Comparison of ENCODE assay signal across 1 cellular context in the genomic region with DNA sequence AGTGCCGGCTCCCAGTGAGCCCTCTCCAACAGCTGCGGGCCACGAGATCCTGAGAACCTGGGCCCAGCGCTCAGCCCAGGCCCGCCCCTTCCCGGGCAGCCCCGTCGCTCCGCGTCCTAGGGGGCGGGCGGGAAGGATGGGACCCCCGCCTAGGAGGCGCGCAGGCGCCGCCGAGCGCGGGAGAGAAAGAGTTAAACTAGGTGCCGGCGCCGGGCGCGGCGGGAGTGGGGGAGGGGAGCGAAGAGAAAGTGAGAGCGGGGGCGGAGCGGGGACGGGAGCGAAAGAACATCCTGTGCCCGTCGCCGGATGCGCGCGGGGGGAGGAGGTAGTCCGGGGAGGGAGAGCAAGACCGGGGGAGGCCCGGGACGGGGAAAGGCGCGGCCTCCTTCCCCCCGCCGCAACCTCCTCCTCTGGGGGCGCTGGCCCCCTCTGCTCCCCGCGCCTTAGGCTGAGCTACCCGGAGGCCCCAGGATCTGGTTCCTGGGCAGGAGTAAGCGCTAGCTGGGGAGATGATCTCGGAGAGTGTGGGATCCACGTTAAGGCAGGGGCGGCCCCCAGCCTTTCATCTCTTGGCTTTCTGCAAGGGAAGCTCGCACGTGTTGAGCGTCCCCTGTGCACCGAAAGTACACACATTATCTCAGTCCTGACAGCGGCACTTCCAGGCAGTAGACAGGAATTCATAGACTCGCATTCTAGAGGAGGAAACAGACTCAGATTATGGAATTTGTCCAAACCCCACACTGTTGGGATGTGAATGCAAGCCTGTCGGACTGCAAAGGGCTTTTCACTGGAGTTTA.
TF ChIP-seq lines count a peak whose summit lies in the region.

No MANE protein-coding gene starts in this region.

TF ChIP-seq in K562, 482 proteins besides CTCF, POLR2A, EP300 and RAD21 (continued from another document and continues in another):
- TF ChIP-seq, protein P1, sequence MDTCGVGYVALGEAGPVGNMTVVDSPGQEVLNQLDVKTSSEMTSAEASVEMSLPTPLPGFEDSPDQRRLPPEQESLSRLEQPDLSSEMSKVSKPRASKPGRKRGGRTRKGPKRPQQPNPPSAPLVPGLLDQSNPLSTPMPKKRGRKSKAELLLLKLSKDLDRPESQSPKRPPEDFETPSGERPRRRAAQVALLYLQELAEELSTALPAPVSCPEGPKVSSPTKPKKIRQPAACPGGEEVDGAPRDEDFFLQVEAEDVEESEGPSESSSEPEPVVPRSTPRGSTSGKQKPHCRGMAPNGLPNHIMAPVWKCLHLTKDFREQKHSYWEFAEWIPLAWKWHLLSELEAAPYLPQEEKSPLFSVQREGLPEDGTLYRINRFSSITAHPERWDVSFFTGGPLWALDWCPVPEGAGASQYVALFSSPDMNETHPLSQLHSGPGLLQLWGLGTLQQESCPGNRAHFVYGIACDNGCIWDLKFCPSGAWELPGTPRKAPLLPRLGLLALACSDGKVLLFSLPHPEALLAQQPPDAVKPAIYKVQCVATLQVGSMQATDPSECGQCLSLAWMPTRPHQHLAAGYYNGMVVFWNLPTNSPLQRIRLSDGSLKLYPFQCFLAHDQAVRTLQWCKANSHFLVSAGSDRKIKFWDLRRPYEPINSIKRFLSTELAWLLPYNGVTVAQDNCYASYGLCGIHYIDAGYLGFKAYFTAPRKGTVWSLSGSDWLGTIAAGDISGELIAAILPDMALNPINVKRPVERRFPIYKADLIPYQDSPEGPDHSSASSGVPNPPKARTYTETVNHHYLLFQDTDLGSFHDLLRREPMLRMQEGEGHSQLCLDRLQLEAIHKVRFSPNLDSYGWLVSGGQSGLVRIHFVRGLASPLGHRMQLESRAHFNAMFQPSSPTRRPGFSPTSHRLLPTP (IDR thresholded peaks at IDR 0.05; ENCODE audit: borderline replicate concordance, extremely low read depth, insufficient read length), result no peak
- TF ChIP-seq C11orf30 (IDR thresholded peaks at IDR 0.05; ENCODE audit: low read depth) (no peak), RBM17 (IDR thresholded peaks at IDR 0.05; ENCODE audit: borderline replicate concordance, low read depth, low read length) (no peak), SP2 (IDR thresholded peaks at IDR 0.05; ENCODE audit: extremely low read depth, low read depth, low read length, poor library complexity, severe bottlenecking) (no peak), DACH1 (IDR thresholded peaks at IDR 0.05; ENCODE audit: partially characterized antibody) (no peak), CHD1 (IDR thresholded peaks at IDR 0.05; ENCODE audit: low read length) (no peak), ZNF75A (CRISPR knock-in tag; IDR thresholded peaks at IDR 0.05) (no peak), ZNF124 (CRISPR knock-in tag; IDR thresholded peaks at IDR 0.05) (no peak), RFX5 (IDR thresholded peaks at IDR 0.05; ENCODE audit: low read depth, low read length) (no peak), PHTF2 (CRISPR knock-in tag; IDR thresholded peaks at IDR 0.05) (no peak), HEY1 (CRISPR knock-in tag; IDR thresholded peaks at IDR 0.05; ENCODE audit: borderline replicate concordance) (no peak), HDAC2 (IDR thresholded peaks at IDR 0.05) (peak; percentile 76; the same call in 1 of the 2 replicates), ELF4 (CRISPR knock-in tag; IDR thresholded peaks at IDR 0.05) (no peak), HNRNPL (IDR thresholded peaks at IDR 0.05; ENCODE audit: low read depth, low read length) (0 out of 2 replicates have a peak, but pooled peaks have one; percentile 58), POLR2AphosphoS2 (IDR thresholded peaks at IDR 0.05; ENCODE audit: low read length) (no peak), PHF8 (IDR thresholded peaks at IDR 0.05; ENCODE audit: borderline replicate concordance, low read length) (peak; percentile 85), ILK (tag; IDR thresholded peaks at IDR 0.05; ENCODE audit: borderline replicate concordance, low read depth) (no peak), KAT8 (IDR thresholded peaks at IDR 0.05; ENCODE audit: low read depth) (no peak), SRSF9 (IDR thresholded peaks at IDR 0.05; ENCODE audit: borderline replicate concordance, low read depth, low read length) (no peak), ZNF197 (CRISPR knock-in tag; IDR thresholded peaks at IDR 0.05; ENCODE audit: low read depth) (peak; percentile 75; the same call in 1 of the 2 replicates), MTA3 (IDR thresholded peaks at IDR 0.05; ENCODE audit: borderline replicate concordance) (peak; percentile 71), DDX20 (tag; IDR thresholded peaks at IDR 0.05; ENCODE audit: low read depth) (no peak), HIVEP1 (CRISPR knock-in tag; IDR thresholded peaks at IDR 0.05) (no peak), PCBP1 (IDR thresholded peaks at IDR 0.05; ENCODE audit: low read depth, low read length, poor library complexity, severe bottlenecking) (peak; percentile 93), MYNN (IDR thresholded peaks at IDR 0.05) (no peak; the same call in 1 of the 2 replicates), MYNN (CRISPR knock-in tag; IDR thresholded peaks at IDR 0.05) (no peak), RBFOX2 (IDR thresholded peaks at IDR 0.05; ENCODE audit: low read depth, low read length) (peak; percentile 92), EHMT2 (IDR thresholded peaks at IDR 0.05) (no peak), SMAD1 (IDR thresholded peaks at IDR 0.05; ENCODE audit: low read depth, low read length, partially characterized antibody) (no peak), MAFG (tag; conservative IDR thresholded peaks at IDR 0.05) (no peak), NUFIP1 (IDR thresholded peaks at IDR 0.05; ENCODE audit: partially characterized antibody) (no peak), ZNF184 (CRISPR knock-in tag; IDR thresholded peaks at IDR 0.05) (no peak), PRMT5 (CRISPR knock-in tag; IDR thresholded peaks at IDR 0.05) (no peak), NFE2 (IDR thresholded peaks at IDR 0.05; ENCODE audit: low read depth) (0 out of 2 replicates have a peak, but pooled peaks have one; percentile 5), ETS2 (tag; IDR thresholded peaks at IDR 0.05; ENCODE audit: borderline replicate concordance, poor library complexity, severe bottlenecking) (no peak), TAF15 (IDR thresholded peaks at IDR 0.05; ENCODE audit: low read depth, low read length) (no peak), BRF1 (IDR thresholded peaks at IDR 0.05; ENCODE audit: borderline replicate concordance, extremely low read depth, insufficient read length) (no peak), SNRNP70 (optimal IDR thresholded peaks at IDR 0.05; ENCODE audit: low read depth, low read length) (no peak), KDM4B (IDR thresholded peaks at IDR 0.05; ENCODE audit: borderline replicate concordance in 2 of 2, low read depth in 1 of 2) (peak in 1 of 2 experiments; percentile 84; a peak in 2 of 4 replicates), SMARCE1 (IDR thresholded peaks at IDR 0.05) (peak; percentile 65)
- TF ChIP-seq, protein P2, sequence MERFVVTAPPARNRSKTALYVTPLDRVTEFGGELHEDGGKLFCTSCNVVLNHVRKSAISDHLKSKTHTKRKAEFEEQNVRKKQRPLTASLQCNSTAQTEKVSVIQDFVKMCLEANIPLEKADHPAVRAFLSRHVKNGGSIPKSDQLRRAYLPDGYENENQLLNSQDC (CRISPR knock-in tag; IDR thresholded peaks at IDR 0.05), result no peak
- TF ChIP-seq, protein P3, sequence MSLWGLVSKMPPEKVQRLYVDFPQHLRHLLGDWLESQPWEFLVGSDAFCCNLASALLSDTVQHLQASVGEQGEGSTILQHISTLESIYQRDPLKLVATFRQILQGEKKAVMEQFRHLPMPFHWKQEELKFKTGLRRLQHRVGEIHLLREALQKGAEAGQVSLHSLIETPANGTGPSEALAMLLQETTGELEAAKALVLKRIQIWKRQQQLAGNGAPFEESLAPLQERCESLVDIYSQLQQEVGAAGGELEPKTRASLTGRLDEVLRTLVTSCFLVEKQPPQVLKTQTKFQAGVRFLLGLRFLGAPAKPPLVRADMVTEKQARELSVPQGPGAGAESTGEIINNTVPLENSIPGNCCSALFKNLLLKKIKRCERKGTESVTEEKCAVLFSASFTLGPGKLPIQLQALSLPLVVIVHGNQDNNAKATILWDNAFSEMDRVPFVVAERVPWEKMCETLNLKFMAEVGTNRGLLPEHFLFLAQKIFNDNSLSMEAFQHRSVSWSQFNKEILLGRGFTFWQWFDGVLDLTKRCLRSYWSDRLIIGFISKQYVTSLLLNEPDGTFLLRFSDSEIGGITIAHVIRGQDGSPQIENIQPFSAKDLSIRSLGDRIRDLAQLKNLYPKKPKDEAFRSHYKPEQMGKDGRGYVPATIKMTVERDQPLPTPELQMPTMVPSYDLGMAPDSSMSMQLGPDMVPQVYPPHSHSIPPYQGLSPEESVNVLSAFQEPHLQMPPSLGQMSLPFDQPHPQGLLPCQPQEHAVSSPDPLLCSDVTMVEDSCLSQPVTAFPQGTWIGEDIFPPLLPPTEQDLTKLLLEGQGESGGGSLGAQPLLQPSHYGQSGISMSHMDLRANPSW (CRISPR knock-in tag; IDR thresholded peaks at IDR 0.05), result no peak; the same call in 1 of the 2 replicates
- TF ChIP-seq, protein P4, sequence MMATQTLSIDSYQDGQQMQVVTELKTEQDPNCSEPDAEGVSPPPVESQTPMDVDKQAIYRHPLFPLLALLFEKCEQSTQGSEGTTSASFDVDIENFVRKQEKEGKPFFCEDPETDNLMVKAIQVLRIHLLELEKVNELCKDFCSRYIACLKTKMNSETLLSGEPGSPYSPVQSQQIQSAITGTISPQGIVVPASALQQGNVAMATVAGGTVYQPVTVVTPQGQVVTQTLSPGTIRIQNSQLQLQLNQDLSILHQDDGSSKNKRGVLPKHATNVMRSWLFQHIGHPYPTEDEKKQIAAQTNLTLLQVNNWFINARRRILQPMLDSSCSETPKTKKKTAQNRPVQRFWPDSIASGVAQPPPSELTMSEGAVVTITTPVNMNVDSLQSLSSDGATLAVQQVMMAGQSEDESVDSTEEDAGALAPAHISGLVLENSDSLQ (IDR thresholded peaks at IDR 0.05), result peak; percentile 21; the same call in 1 of the 2 replicates
- TF ChIP-seq, protein P5, sequence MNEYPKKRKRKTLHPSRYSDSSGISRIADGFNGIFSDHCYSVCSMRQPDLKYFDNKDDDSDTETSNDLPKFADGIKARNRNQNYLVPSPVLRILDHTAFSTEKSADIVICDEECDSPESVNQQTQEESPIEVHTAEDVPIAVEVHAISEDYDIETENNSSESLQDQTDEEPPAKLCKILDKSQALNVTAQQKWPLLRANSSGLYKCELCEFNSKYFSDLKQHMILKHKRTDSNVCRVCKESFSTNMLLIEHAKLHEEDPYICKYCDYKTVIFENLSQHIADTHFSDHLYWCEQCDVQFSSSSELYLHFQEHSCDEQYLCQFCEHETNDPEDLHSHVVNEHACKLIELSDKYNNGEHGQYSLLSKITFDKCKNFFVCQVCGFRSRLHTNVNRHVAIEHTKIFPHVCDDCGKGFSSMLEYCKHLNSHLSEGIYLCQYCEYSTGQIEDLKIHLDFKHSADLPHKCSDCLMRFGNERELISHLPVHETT (CRISPR knock-in tag; conservative IDR thresholded peaks at IDR 0.05 in 1 of 2, IDR thresholded peaks at IDR 0.05 in 1 of 2), result peak in 1 of 2 experiments; percentile 88; a peak in 2 of 4 replicates
- TF ChIP-seq, protein P6, sequence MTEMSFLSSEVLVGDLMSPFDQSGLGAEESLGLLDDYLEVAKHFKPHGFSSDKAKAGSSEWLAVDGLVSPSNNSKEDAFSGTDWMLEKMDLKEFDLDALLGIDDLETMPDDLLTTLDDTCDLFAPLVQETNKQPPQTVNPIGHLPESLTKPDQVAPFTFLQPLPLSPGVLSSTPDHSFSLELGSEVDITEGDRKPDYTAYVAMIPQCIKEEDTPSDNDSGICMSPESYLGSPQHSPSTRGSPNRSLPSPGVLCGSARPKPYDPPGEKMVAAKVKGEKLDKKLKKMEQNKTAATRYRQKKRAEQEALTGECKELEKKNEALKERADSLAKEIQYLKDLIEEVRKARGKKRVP (CRISPR knock-in tag; IDR thresholded peaks at IDR 0.05), result no peak
- TF ChIP-seq, protein P7, sequence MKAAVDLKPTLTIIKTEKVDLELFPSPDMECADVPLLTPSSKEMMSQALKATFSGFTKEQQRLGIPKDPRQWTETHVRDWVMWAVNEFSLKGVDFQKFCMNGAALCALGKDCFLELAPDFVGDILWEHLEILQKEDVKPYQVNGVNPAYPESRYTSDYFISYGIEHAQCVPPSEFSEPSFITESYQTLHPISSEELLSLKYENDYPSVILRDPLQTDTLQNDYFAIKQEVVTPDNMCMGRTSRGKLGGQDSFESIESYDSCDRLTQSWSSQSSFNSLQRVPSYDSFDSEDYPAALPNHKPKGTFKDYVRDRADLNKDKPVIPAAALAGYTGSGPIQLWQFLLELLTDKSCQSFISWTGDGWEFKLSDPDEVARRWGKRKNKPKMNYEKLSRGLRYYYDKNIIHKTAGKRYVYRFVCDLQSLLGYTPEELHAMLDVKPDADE (conservative IDR thresholded peaks at IDR 0.05; ENCODE audit: control insufficient read depth, low read depth, low read length), result peak; percentile 80; the same call in 1 of the 2 replicates
- TF ChIP-seq, protein P8, sequence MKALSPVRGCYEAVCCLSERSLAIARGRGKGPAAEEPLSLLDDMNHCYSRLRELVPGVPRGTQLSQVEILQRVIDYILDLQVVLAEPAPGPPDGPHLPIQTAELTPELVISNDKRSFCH (CRISPR knock-in tag; IDR thresholded peaks at IDR 0.05), result no peak
- TF ChIP-seq, protein P8 (tag; IDR thresholded peaks at IDR 0.05), result peak; percentile 34; the same call in 1 of the 2 replicates
- TF ChIP-seq, protein P9, sequence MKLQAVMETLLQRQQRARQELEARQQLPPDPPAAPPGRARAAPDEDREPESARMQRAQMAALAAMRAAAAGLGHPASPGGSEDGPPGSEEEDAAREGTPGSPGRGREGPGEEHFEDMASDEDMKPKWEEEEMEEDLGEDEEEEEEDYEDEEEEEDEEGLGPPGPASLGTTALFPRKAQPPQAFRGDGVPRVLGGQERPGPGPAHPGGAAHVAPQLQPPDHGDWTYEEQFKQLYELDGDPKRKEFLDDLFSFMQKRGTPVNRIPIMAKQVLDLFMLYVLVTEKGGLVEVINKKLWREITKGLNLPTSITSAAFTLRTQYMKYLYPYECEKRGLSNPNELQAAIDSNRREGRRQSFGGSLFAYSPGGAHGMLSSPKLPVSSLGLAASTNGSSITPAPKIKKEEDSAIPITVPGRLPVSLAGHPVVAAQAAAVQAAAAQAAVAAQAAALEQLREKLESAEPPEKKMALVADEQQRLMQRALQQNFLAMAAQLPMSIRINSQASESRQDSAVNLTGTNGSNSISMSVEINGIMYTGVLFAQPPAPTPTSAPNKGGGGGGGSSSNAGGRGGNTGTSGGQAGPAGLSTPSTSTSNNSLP (IDR thresholded peaks at IDR 0.05; ENCODE audit: borderline replicate concordance, low read depth, low read length), result no peak; the same call in 1 of the 2 replicates
- TF ChIP-seq, protein P10, sequence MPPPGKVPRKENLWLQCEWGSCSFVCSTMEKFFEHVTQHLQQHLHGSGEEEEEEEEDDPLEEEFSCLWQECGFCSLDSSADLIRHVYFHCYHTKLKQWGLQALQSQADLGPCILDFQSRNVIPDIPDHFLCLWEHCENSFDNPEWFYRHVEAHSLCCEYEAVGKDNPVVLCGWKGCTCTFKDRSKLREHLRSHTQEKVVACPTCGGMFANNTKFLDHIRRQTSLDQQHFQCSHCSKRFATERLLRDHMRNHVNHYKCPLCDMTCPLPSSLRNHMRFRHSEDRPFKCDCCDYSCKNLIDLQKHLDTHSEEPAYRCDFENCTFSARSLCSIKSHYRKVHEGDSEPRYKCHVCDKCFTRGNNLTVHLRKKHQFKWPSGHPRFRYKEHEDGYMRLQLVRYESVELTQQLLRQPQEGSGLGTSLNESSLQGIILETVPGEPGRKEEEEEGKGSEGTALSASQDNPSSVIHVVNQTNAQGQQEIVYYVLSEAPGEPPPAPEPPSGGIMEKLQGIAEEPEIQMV (tag; conservative IDR thresholded peaks at IDR 0.05; ENCODE audit: low read depth), result no peak
